In genomic region chr16:18799500-18799899, GRCh38 we compare ENCODE assay signal across 9 cellular contexts. TPM values are rescaled to one million over a fixed set of nuclear protein-coding genes. Genes with fewer than 3 reads are reported as not detected.
DNase-seq lines count a peak whose midpoint lies in the region; ATAC-seq, FAIRE-seq and TF ChIP-seq lines count a peak whose summit lies in the region.
"Had no signal": no experiment of that assay in that cellular context is flagged by ENCODE, and none has a peak within 500 bp of the region (broad histone marks: within the 10 kb centered on the region; RNA-seq: fewer than 3 reads in every experiment).

No MANE protein-coding gene starts in this region.

- intact Hi-C loops in Calu3 (cut with micrococcal nuclease; ENCODE audit: unreplicated experiment), result no loop called here

- no peaks in the 10 kb centered on the region for H4K20me1 ChIP-seq in OCI-LY1 (ENCODE audit: insufficient read depth, low read length)

- 85 to 87% methylated on average over 2 to 3 of the region's 3 CpGs for WGBS in ectodermal cell, 2 experiments

- H3K79me2 ChIP-seq in OCI-LY1 (ENCODE audit: insufficient read depth, low read length), result peaks cover 40% of the 10 kb centered on the region

- ATAC-seq in GM19397 (IDR thresholded peaks at IDR 0.05; ENCODE audit: unreplicated experiment), result no peak
- ATAC-seq in HG02623 (IDR thresholded peaks at IDR 0.05; ENCODE audit: unreplicated experiment), result no peak

- H3K9me3 ChIP-seq in OCI-LY1 (ENCODE audit: low read length) (no peaks in the 10 kb centered on the region), ectodermal cell (ENCODE audit: control insufficient read depth, low read length) (no peaks in the 10 kb centered on the region)

- peak overlapping the region; percentile 97 for H3K9ac ChIP-seq in OCI-LY1 (ENCODE audit: low read length)

- no peaks in the 10 kb centered on the region for H3K27me3 Mint-ChIP-seq in Calu3 (ENCODE audit: unreplicated experiment)
- H3K27me3 Mint-ChIP-seq in neural crest cell (ENCODE audit: low read depth), result peaks cover 2% of the 10 kb centered on the region

- H3K4me3 Mint-ChIP-seq in Calu3 (ENCODE audit: low read depth, unreplicated experiment), result peak overlapping the region; percentile 98
- H3K4me3 Mint-ChIP-seq in neural crest cell, result peak overlapping the region; percentile 97

- peak overlapping the region; percentile 99 for H3K27ac Mint-ChIP-seq in Calu3 (ENCODE audit: unreplicated experiment)
- no peak overlapping the region for H3K27ac Mint-ChIP-seq in neural crest cell (ENCODE audit: unreplicated experiment)

- FAIRE-seq in GM12892 (lab: Jason Lieb, UNC), result no peak

- H3K9me2 ChIP-seq in OCI-LY1 (ENCODE audit: low read depth, low read length), result no peaks in the 10 kb centered on the region

- H3K9me3 Mint-ChIP-seq in Calu3 (ENCODE audit: low read depth, unreplicated experiment) (no peaks in the 10 kb centered on the region), neural crest cell (no peaks in the 10 kb centered on the region)

- H3K27me3 ChIP-seq in OCI-LY1 (ENCODE audit: insufficient read depth, low read length) (no peaks in the 10 kb centered on the region), ectodermal cell (ENCODE audit: control insufficient read depth, insufficient read depth, low read length, poor library complexity, severe bottlenecking) (no peaks in the 10 kb centered on the region)

- DNase-seq in Calu3 (no peak), neural crest cell (ENCODE audit: low read depth, low spot score) (no peak), DMS153 treated with DMSO at 0.1 percent for 48 hours (lab: John Stamatoyannopoulos, UW; ENCODE audit: unreplicated experiment) (no peak), GM12892 (ENCODE audit: insufficient read length) (no peak)
- DNase-seq: activated gamma-delta T cell had no signal

- peak overlapping the region; percentile 81 for H3K27ac ChIP-seq in OCI-LY1 (ENCODE audit: low read depth, low read length, poor library complexity, severe bottlenecking)
- H3K27ac ChIP-seq in ectodermal cell (ENCODE audit: insufficient read depth, low read depth, low read length, poor library complexity, severe bottlenecking), result no peak overlapping the region

- H3K4me1 ChIP-seq in OCI-LY1 (ENCODE audit: insufficient read depth, low read length, severe bottlenecking), result peaks cover 45% of the 10 kb centered on the region
- H3K4me1 ChIP-seq in ectodermal cell (ENCODE audit: control insufficient read depth, insufficient read depth, low read length), result peaks cover 21% of the 10 kb centered on the region

- H3K4me1 Mint-ChIP-seq in Calu3 (ENCODE audit: low read depth, unreplicated experiment) (peaks cover 44% of the 10 kb centered on the region), neural crest cell (peaks cover 41% of the 10 kb centered on the region)

- TF ChIP-seq CTCF in Calu3 (IDR thresholded peaks at IDR 0.05; ENCODE audit: unreplicated experiment) (no peak), OCI-LY1 (IDR thresholded peaks at IDR 0.05; ENCODE audit: low read length) (no peak), neural crest cell (conservative IDR thresholded peaks at IDR 0.05) (no peak)

- H3K4me3 ChIP-seq in OCI-LY1 (ENCODE audit: low read depth, low read length, poor library complexity, severe bottlenecking), result peak overlapping the region; percentile 96
- H3K4me3 ChIP-seq in ectodermal cell (ENCODE audit: insufficient read depth, low read depth, low read length), result peak overlapping the region; percentile 65

- H2AFZ ChIP-seq in OCI-LY1 (ENCODE audit: low read length), result no peak overlapping the region

- H3K36me3 ChIP-seq in OCI-LY1 (ENCODE audit: insufficient read depth, low read length), result peaks cover 60% of the 10 kb centered on the region
- H3K36me3 ChIP-seq in ectodermal cell (ENCODE audit: control insufficient read depth, insufficient read depth, low read length), result peaks cover 28% of the 10 kb centered on the region

- 0 out of 2 replicates have a peak, but pooled peaks cover 6% of the 10 kb centered on the region for H3F3A ChIP-seq in OCI-LY1 (ENCODE audit: insufficient read depth, low read length)

- H3K36me3 Mint-ChIP-seq in Calu3 (ENCODE audit: insufficient read depth, unreplicated experiment) (peaks cover 87% of the 10 kb centered on the region), neural crest cell (ENCODE audit: low read depth) (peaks cover 9% of the 10 kb centered on the region)

- TF ChIP-seq POLR2A in GM12892 (IDR thresholded peaks at IDR 0.05; ENCODE audit: low read depth, low read length), result no peak

- BruUV-seq in Calu3 (replicated peaks; lab: Mats Ljungman, UMichigan), result no TSS peak

- CTCF ChIA-PET in Calu3 (lab: Charles Lee), result interaction anchor here (0.6 to 1.8 kb wide), 2 partner anchors 9 to 145 kb away, joined by 4 to 17 read pairs; partner anchors contain the start of gene RPS15A

- peak overlapping the region; percentile 98 for H3K4me2 ChIP-seq in OCI-LY1 (ENCODE audit: low read length)

RNA-seq across cellular contexts. Expression of gene ARL6IP1, which starts 1.8 kb away (rescaled TPM):
- total RNA-seq in Calu3 (2022), result 296 and 313 TPM in 2 replicates
- 385 TPM for polyA plus RNA-seq in ectodermal cell (2013, experiment 1 of 4)
- 407 TPM for polyA plus RNA-seq in ectodermal cell (2013, experiment 2 of 4)
- 346 TPM for polyA plus RNA-seq in ectodermal cell (2013, experiment 3 of 4)
- polyA plus RNA-seq in ectodermal cell (2013, experiment 4 of 4), result 376 TPM
- 211 and 212 TPM in 2 replicates for total RNA-seq in neural crest cell
- polyA plus RNA-seq in GM12892 (2012; ENCODE audit: missing spikeins), result 99.2 TPM

RNA-seq across cellular contexts. Expression of gene RPS15A, which starts 9.4 kb away (rescaled TPM):
- 1,182 and 1,352 TPM in 2 replicates for total RNA-seq in Calu3 (2022)
- polyA plus RNA-seq in ectodermal cell (2013, experiment 1 of 4), result 1,912 TPM
- polyA plus RNA-seq in ectodermal cell (2013, experiment 2 of 4), result 1,972 TPM
- 2,447 TPM for polyA plus RNA-seq in ectodermal cell (2013, experiment 3 of 4)
- 2,577 TPM for polyA plus RNA-seq in ectodermal cell (2013, experiment 4 of 4)
- total RNA-seq in neural crest cell, result 1,697 and 1,736 TPM in 2 replicates
- 5,831 TPM for polyA plus RNA-seq in GM12892 (2012; ENCODE audit: missing spikeins)
